ENCODE assay signal across 17 cellular contexts in the genomic region with DNA sequence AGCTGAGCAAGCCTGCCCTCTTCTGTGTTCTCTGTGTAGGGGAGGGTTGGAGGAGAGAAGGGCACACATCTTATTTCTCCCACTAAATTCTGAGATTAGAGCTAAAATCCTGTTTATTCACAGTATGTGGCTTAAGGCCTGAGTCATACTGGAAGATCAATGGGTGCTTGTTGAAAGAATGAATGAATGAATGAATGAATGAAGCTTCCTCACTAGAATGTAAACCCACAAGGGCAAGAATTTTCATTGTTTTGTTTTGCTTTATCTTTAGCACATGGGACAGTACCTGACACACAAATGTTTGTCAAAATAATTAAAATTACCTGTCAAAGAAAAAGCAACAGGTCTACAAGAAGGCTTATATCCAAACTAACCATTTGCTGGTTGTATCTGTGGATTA.
"Had no signal": no experiment of that assay in that cellular context is flagged by ENCODE, and none has a peak within 500 bp of the region (broad histone marks: within the 10 kb centered on the region; RNA-seq: fewer than 3 reads in every experiment).

No MANE protein-coding gene starts in this region.

- H3K4me1 ChIP-seq: left lung, pancreas, sigmoid colon, upper lobe of left lung had no signal

- H3K9ac ChIP-seq: neural progenitor cell had no signal

- H3K4me3 ChIP-seq: left lung, neural progenitor cell, pancreas, sigmoid colon, spleen, upper lobe of left lung had no signal

- H3K27me3 ChIP-seq: left lung, neural progenitor cell, pancreas, sigmoid colon, spleen, upper lobe of left lung had no signal

- H3K27ac ChIP-seq: left lung, neural progenitor cell, pancreas, sigmoid colon, spleen, upper lobe of left lung had no signal

- H3K9me3 ChIP-seq: left lung, pancreas, sigmoid colon, spleen, upper lobe of left lung had no signal

- H3K36me3 ChIP-seq: left lung, neural progenitor cell, pancreas, sigmoid colon, spleen, upper lobe of left lung had no signal

- H2AFZ ChIP-seq: neural progenitor cell had no signal

- DNase-seq: activated CD4-positive, alpha-beta T cell treated with anti-CD3 and anti-CD28 coated beads, Interleukin-2, amount 10 ng/mL, durations not matched to agents 24 days and 14 days; activated CD4-positive, CD25-positive, alpha-beta regulatory T cell; activated CD8-positive, alpha-beta memory T cell treated with anti-CD3 and anti-CD28 coated beads, Interleukin-2, amount 50 U/mL, for 4 hours; activated CD8-positive, alpha-beta T cell treated with anti-CD3 and anti-CD28 coated beads, Interleukin-2, amount 10 ng/mL, durations not matched to agents 7 days and 5 days; activated gamma-delta T cell; activated T-cell treated with anti-CD3 and anti-CD28 coated beads, Interleukin-2, amount 50 U/mL, for 72 hours; amniotic stem cell; cerebellar nuclear complex; hippocampal formation; left lung; mammary epithelial cell; naive B cell; pancreas; sigmoid colon; spleen; upper lobe of left lung had no signal

- ATAC-seq: activated CD8-positive, alpha-beta T cell treated with anti-CD3 and anti-CD28 coated beads, Interleukin-2, amount 10 ng/mL, durations not matched to agents 7 days and 5 days; activated T-cell treated with anti-CD3 and anti-CD28 coated beads, Interleukin-2, amount 50 U/mL, for 72 hours; left lung; pancreas had no signal
